Comparison of ENCODE assay signal across 1 cellular context in the genomic region with DNA sequence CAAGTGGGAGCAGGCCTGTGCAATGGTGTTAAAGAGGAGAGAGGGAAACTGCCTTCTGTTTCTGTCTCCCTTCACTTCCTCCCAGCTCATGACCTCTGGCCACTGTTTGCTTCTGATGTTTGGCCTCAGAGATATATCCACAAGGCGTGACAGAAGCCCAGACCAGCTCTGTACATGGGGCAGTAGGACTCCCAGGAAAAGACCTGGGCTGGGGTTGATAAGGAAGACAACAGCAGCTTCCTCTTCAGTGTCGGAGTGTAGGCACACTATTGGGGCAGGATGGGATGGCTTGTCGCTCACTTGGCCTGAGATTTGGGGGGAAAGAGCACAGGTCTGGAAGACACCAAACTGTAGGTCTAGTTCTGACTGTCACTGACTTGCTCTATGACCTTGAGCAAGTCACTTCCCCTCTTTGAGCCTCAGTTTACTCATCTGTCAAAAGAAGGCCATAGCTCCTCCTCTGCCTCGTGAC.
A peak's percentile ranks its signal among the peaks of the same experiment; 100 is the strongest.
TF ChIP-seq lines count a peak whose summit lies in the region.

No MANE protein-coding gene starts in this region.

TF ChIP-seq in K562, 482 proteins besides CTCF, POLR2A, EP300 and RAD21 (continued from another document and continues in another):
- TF ChIP-seq, protein P1, sequence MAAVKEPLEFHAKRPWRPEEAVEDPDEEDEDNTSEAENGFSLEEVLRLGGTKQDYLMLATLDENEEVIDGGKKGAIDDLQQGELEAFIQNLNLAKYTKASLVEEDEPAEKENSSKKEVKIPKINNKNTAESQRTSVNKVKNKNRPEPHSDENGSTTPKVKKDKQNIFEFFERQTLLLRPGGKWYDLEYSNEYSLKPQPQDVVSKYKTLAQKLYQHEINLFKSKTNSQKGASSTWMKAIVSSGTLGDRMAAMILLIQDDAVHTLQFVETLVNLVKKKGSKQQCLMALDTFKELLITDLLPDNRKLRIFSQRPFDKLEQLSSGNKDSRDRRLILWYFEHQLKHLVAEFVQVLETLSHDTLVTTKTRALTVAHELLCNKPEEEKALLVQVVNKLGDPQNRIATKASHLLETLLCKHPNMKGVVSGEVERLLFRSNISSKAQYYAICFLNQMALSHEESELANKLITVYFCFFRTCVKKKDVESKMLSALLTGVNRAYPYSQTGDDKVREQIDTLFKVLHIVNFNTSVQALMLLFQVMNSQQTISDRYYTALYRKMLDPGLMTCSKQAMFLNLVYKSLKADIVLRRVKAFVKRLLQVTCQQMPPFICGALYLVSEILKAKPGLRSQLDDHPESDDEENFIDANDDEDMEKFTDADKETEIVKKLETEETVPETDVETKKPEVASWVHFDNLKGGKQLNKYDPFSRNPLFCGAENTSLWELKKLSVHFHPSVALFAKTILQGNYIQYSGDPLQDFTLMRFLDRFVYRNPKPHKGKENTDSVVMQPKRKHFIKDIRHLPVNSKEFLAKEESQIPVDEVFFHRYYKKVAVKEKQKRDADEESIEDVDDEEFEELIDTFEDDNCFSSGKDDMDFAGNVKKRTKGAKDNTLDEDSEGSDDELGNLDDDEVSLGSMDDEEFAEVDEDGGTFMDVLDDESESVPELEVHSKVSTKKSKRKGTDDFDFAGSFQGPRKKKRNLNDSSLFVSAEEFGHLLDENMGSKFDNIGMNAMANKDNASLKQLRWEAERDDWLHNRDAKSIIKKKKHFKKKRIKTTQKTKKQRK (IDR thresholded peaks at IDR 0.05; ENCODE audit: borderline replicate concordance, low read depth, low read length): no peak
- TF ChIP-seq MCM3 (IDR thresholded peaks at IDR 0.05): no peak
- no peak for TF ChIP-seq ZNF431 (CRISPR knock-in tag; IDR thresholded peaks at IDR 0.05)
- no peak for TF ChIP-seq GTF2E2 (tag; IDR thresholded peaks at IDR 0.05)
- TF ChIP-seq XRCC5 (IDR thresholded peaks at IDR 0.05; ENCODE audit: low read depth, low read length): no peak
- TF ChIP-seq STAT5B (CRISPR knock-in tag; IDR thresholded peaks at IDR 0.05): no peak
- TF ChIP-seq HNRNPUL1 (IDR thresholded peaks at IDR 0.05; ENCODE audit: low read length): no peak
- no peak for TF ChIP-seq ZNF780A (CRISPR knock-in tag; IDR thresholded peaks at IDR 0.05)
- TF ChIP-seq, protein P2, sequence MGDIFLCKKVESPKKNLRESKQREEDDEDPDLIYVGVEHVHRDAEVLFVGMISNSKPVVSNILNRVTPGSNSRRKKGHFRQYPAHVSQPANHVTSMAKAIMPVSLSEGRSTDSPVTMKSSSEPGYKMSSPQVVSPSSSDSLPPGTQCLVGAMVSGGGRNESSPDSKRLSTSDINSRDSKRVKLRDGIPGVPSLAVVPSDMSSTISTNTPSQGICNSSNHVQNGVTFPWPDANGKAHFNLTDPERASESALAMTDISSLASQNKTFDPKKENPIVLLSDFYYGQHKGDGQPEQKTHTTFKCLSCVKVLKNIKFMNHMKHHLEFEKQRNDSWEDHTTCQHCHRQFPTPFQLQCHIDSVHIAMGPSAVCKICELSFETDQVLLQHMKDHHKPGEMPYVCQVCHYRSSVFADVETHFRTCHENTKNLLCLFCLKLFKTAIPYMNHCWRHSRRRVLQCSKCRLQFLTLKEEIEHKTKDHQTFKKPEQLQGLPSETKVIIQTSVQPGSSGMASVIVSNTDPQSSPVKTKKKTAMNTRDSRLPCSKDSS (IDR thresholded peaks at IDR 0.05; ENCODE audit: low read depth, partially characterized antibody): no peak
- TF ChIP-seq FOXP1 (CRISPR knock-in tag; IDR thresholded peaks at IDR 0.05): no peak
- TF ChIP-seq FOXJ3 (CRISPR knock-in tag; IDR thresholded peaks at IDR 0.05): no peak
- TF ChIP-seq TEAD1 (CRISPR knock-in tag; IDR thresholded peaks at IDR 0.05): peak in 1 of 2 experiments; percentile 64; a peak in 1 of 4 replicates
- no peak for TF ChIP-seq NELFE (IDR thresholded peaks at IDR 0.05; ENCODE audit: insufficient read depth, insufficient read length)
- TF ChIP-seq NRF1 (conservative IDR thresholded peaks at IDR 0.05 in 1 of 2, IDR thresholded peaks at IDR 0.05 in 1 of 2): no peak
- no peak for TF ChIP-seq ESRRA (IDR thresholded peaks at IDR 0.05; ENCODE audit: borderline replicate concordance, low read depth)
- no peak for TF ChIP-seq NR3C1 (CRISPR knock-in tag; IDR thresholded peaks at IDR 0.05)
- TF ChIP-seq FOSL1 (tag; conservative IDR thresholded peaks at IDR 0.05): no peak
- TF ChIP-seq HOXB6 (CRISPR knock-in tag; IDR thresholded peaks at IDR 0.05; ENCODE audit: borderline replicate concordance): no peak
- no peak for TF ChIP-seq POLR2G (IDR thresholded peaks at IDR 0.05; ENCODE audit: low read depth, low read length)
- TF ChIP-seq, protein P3, sequence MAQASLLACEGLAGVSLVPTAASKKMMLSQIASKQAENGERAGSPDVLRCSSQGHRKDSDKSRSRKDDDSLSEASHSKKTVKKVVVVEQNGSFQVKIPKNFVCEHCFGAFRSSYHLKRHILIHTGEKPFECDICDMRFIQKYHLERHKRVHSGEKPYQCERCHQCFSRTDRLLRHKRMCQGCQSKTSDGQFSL (CRISPR knock-in tag; IDR thresholded peaks at IDR 0.05): no peak
- TF ChIP-seq, protein P3 (tag; IDR thresholded peaks at IDR 0.05): no peak
- no peak; the same call in 1 of the 2 replicates for TF ChIP-seq ZEB2 (IDR thresholded peaks at IDR 0.05)
- TF ChIP-seq, protein P4, sequence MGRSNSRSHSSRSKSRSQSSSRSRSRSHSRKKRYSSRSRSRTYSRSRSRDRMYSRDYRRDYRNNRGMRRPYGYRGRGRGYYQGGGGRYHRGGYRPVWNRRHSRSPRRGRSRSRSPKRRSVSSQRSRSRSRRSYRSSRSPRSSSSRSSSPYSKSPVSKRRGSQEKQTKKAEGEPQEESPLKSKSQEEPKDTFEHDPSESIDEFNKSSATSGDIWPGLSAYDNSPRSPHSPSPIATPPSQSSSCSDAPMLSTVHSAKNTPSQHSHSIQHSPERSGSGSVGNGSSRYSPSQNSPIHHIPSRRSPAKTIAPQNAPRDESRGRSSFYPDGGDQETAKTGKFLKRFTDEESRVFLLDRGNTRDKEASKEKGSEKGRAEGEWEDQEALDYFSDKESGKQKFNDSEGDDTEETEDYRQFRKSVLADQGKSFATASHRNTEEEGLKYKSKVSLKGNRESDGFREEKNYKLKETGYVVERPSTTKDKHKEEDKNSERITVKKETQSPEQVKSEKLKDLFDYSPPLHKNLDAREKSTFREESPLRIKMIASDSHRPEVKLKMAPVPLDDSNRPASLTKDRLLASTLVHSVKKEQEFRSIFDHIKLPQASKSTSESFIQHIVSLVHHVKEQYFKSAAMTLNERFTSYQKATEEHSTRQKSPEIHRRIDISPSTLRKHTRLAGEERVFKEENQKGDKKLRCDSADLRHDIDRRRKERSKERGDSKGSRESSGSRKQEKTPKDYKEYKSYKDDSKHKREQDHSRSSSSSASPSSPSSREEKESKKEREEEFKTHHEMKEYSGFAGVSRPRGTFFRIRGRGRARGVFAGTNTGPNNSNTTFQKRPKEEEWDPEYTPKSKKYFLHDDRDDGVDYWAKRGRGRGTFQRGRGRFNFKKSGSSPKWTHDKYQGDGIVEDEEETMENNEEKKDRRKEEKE (IDR thresholded peaks at IDR 0.05; ENCODE audit: borderline replicate concordance in 1 of 2, control insufficient read depth in 1 of 2, low read depth in 2 of 2, low read length in 1 of 2): no peak
- TF ChIP-seq, protein P5, sequence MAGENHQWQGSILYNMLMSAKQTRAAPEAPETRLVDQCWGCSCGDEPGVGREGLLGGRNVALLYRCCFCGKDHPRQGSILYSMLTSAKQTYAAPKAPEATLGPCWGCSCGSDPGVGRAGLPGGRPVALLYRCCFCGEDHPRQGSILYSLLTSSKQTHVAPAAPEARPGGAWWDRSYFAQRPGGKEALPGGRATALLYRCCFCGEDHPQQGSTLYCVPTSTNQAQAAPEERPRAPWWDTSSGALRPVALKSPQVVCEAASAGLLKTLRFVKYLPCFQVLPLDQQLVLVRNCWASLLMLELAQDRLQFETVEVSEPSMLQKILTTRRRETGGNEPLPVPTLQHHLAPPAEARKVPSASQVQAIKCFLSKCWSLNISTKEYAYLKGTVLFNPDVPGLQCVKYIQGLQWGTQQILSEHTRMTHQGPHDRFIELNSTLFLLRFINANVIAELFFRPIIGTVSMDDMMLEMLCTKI (IDR thresholded peaks at IDR 0.05; ENCODE audit: partially characterized antibody): no peak
- no peak for TF ChIP-seq CTBP1 (IDR thresholded peaks at IDR 0.05; ENCODE audit: borderline replicate concordance)
- TF ChIP-seq, protein P6, sequence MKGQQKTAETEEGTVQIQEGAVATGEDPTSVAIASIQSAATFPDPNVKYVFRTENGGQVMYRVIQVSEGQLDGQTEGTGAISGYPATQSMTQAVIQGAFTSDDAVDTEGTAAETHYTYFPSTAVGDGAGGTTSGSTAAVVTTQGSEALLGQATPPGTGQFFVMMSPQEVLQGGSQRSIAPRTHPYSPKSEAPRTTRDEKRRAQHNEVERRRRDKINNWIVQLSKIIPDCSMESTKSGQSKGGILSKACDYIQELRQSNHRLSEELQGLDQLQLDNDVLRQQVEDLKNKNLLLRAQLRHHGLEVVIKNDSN (CRISPR knock-in tag; IDR thresholded peaks at IDR 0.05): no peak
- TF ChIP-seq CAMTA2 (CRISPR knock-in tag; conservative IDR thresholded peaks at IDR 0.05): 0 out of 2 replicates have a peak, but pooled peaks have one; percentile 25
- no peak for TF ChIP-seq PHB2 (IDR thresholded peaks at IDR 0.05; ENCODE audit: low read depth)
- TF ChIP-seq SUPT5H (IDR thresholded peaks at IDR 0.05): no peak
- TF ChIP-seq, protein P7, sequence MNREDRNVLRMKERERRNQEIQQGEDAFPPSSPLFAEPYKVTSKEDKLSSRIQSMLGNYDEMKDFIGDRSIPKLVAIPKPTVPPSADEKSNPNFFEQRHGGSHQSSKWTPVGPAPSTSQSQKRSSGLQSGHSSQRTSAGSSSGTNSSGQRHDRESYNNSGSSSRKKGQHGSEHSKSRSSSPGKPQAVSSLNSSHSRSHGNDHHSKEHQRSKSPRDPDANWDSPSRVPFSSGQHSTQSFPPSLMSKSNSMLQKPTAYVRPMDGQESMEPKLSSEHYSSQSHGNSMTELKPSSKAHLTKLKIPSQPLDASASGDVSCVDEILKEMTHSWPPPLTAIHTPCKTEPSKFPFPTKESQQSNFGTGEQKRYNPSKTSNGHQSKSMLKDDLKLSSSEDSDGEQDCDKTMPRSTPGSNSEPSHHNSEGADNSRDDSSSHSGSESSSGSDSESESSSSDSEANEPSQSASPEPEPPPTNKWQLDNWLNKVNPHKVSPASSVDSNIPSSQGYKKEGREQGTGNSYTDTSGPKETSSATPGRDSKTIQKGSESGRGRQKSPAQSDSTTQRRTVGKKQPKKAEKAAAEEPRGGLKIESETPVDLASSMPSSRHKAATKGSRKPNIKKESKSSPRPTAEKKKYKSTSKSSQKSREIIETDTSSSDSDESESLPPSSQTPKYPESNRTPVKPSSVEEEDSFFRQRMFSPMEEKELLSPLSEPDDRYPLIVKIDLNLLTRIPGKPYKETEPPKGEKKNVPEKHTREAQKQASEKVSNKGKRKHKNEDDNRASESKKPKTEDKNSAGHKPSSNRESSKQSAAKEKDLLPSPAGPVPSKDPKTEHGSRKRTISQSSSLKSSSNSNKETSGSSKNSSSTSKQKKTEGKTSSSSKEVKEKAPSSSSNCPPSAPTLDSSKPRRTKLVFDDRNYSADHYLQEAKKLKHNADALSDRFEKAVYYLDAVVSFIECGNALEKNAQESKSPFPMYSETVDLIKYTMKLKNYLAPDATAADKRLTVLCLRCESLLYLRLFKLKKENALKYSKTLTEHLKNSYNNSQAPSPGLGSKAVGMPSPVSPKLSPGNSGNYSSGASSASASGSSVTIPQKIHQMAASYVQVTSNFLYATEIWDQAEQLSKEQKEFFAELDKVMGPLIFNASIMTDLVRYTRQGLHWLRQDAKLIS (CRISPR knock-in tag; IDR thresholded peaks at IDR 0.05): no peak
- TF ChIP-seq, protein P8, sequence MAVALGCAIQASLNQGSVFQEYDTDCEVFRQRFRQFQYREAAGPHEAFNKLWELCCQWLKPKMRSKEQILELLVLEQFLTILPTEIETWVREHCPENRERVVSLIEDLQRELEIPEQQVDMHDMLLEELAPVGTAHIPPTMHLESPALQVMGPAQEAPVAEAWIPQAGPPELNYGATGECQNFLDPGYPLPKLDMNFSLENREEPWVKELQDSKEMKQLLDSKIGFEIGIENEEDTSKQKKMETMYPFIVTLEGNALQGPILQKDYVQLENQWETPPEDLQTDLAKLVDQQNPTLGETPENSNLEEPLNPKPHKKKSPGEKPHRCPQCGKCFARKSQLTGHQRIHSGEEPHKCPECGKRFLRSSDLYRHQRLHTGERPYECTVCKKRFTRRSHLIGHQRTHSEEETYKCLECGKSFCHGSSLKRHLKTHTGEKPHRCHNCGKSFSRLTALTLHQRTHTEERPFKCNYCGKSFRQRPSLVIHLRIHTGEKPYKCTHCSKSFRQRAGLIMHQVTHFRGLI (CRISPR knock-in tag; IDR thresholded peaks at IDR 0.05): 0 out of 2 replicates have a peak, but pooled peaks have one; percentile 44
- no peak for TF ChIP-seq PURB (CRISPR knock-in tag; IDR thresholded peaks at IDR 0.05; ENCODE audit: low read depth)
- no peak for TF ChIP-seq ZNF57 (CRISPR knock-in tag; IDR thresholded peaks at IDR 0.05)
- TF ChIP-seq SMAD2 (IDR thresholded peaks at IDR 0.05; ENCODE audit: low read depth, low read length): no peak
